Comparison of ENCODE assay signal across 24 cellular contexts in the genomic region with DNA sequence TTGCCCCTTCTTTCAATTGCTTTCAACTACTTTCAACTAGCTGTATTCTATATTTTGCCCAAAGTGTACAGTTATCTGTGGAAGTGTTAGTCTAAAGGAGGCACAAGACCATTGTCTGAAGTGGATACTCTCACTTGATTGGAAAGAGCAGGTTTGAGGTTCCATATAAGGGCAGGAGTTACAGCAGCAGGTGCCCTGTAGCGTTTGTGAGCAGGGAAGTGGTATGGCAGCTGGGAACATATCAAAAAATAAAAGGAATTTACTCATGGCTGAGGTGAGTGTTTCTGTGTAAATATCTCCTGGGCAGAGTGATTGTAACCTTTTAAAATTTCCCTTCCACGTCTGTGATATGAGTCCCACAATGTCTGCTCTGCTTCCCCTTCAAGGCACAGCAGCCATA. TPM values are rescaled to one million over a fixed set of nuclear protein-coding genes. Genes with fewer than 3 reads are reported as not detected.
DNase-seq lines count a peak whose midpoint lies in the region; ATAC-seq and TF ChIP-seq lines count a peak whose summit lies in the region.
"Had no signal": no experiment of that assay in that cellular context is flagged by ENCODE, and none has a peak within 500 bp of the region (broad histone marks: within the 10 kb centered on the region; RNA-seq: fewer than 3 reads in every experiment).

No MANE protein-coding gene starts in this region.

- intact Hi-C loops in Right ventricle myocardium inferior (cut with DNase I) (no loop called here), body of pancreas (cut with DNase I) (no loop called here)
- intact Hi-C loops in activated T-helper 2 cell treated with anti-CD3 and anti-CD28 coated beads, Interferon-gamma antibody, Interleukin-2, Interleukin-4, amounts not matched to agents 10 μg/mL and 5 μg/mL and 100 μg/mL, durations not matched to agents 14 hours and 24 hours and 36 hours (cut with micrococcal nuclease) = no loop called here

- H3K4me1 Mint-ChIP-seq in T-cell = no peaks in the 10 kb centered on the region
- H3K4me1 Mint-ChIP-seq in activated T-helper 2 cell treated with anti-CD3 and anti-CD28 coated beads, Interferon-gamma antibody, Interleukin-2, Interleukin-4, amounts not matched to agents 10 μg/mL and 5 μg/mL and 100 μg/mL, durations not matched to agents 14 hours and 24 hours and 36 hours (ENCODE audit: low read depth) = peaks cover 2% of the 10 kb centered on the region
- H3K4me1 Mint-ChIP-seq: T-helper 17 cell had no signal

- TF ChIP-seq CTCF in cardiac muscle cell (IDR thresholded peaks at IDR 0.05; ENCODE audit: low read depth, low read length) = no peak
- no peak for TF ChIP-seq CTCF in body of pancreas (IDR thresholded peaks at IDR 0.05)

- H3K36me3 ChIP-seq in cardiac muscle cell (no peaks in the 10 kb centered on the region), body of pancreas (replicated peaks in 1 of 2; ENCODE audit: insufficient read depth in 1 of 2, low read depth in 2 of 2) (no peaks in the 10 kb centered on the region)
- H3K36me3 ChIP-seq: ascending aorta, HAP-1, neural progenitor cell, Peyer's patch, sigmoid colon, upper lobe of left lung had no signal

- POLR2A ChIA-PET in T-cell (lab: Charles Lee) = no interaction called here

- ATAC-seq in Right ventricle myocardium inferior (no peak), body of pancreas (no peak), GM18519 (IDR thresholded peaks at IDR 0.05; ENCODE audit: low FRiP score, unreplicated experiment) (no peak), T-cell (replicated peaks in 1 of 4) (no peak)
- ATAC-seq: foreskin keratinocyte, T-helper 17 cell had no signal

- H3K27me3 Mint-ChIP-seq in T-cell = peaks cover 30 to 35% of the 10 kb centered on the region in 2 donors
- peaks cover 3% of the 10 kb centered on the region for H3K27me3 Mint-ChIP-seq in activated T-helper 2 cell treated with anti-CD3 and anti-CD28 coated beads, Interferon-gamma antibody, Interleukin-2, Interleukin-4, amounts not matched to agents 10 μg/mL and 5 μg/mL and 100 μg/mL, durations not matched to agents 14 hours and 24 hours and 36 hours (ENCODE audit: low read depth)

- H3K4me3 Mint-ChIP-seq in T-cell = no peak overlapping the region
- no peak overlapping the region for H3K4me3 Mint-ChIP-seq in activated T-helper 2 cell treated with anti-CD3 and anti-CD28 coated beads, Interferon-gamma antibody, Interleukin-2, Interleukin-4, amounts not matched to agents 10 μg/mL and 5 μg/mL and 100 μg/mL, durations not matched to agents 14 hours and 24 hours and 36 hours (ENCODE audit: low read depth)
- H3K4me3 Mint-ChIP-seq: neural progenitor cell, T-helper 17 cell had no signal

- H3K27ac Mint-ChIP-seq in T-cell = no peak overlapping the region
- H3K27ac Mint-ChIP-seq in activated T-helper 2 cell treated with anti-CD3 and anti-CD28 coated beads, Interferon-gamma antibody, Interleukin-2, Interleukin-4, amounts not matched to agents 10 μg/mL and 5 μg/mL and 100 μg/mL, durations not matched to agents 14 hours and 24 hours and 36 hours = no peak overlapping the region
- H3K27ac Mint-ChIP-seq: neural progenitor cell, T-helper 17 cell had no signal

- H3K9me3 ChIP-seq in cardiac muscle cell (ENCODE audit: low read depth) (no peaks in the 10 kb centered on the region), body of pancreas (no peaks in the 10 kb centered on the region)
- H3K9me3 ChIP-seq: ascending aorta, HAP-1, Peyer's patch, sigmoid colon, upper lobe of left lung had no signal

- H3K9me3 Mint-ChIP-seq in T-cell = peaks cover 0 to 2% (median 0%) of the 10 kb centered on the region in 3 donors
- no peaks in the 10 kb centered on the region for H3K9me3 Mint-ChIP-seq in activated T-helper 2 cell treated with anti-CD3 and anti-CD28 coated beads, Interferon-gamma antibody, Interleukin-2, Interleukin-4, amounts not matched to agents 10 μg/mL and 5 μg/mL and 100 μg/mL, durations not matched to agents 14 hours and 24 hours and 36 hours

- WGBS in body of pancreas, 2 donors = 42 to 59% methylated on average over 2 of the region's 2 CpGs

- H3K36me3 Mint-ChIP-seq in T-cell = no peaks in the 10 kb centered on the region
- no peaks in the 10 kb centered on the region for H3K36me3 Mint-ChIP-seq in activated T-helper 2 cell treated with anti-CD3 and anti-CD28 coated beads, Interferon-gamma antibody, Interleukin-2, Interleukin-4, amounts not matched to agents 10 μg/mL and 5 μg/mL and 100 μg/mL, durations not matched to agents 14 hours and 24 hours and 36 hours (ENCODE audit: low read depth)
- H3K36me3 Mint-ChIP-seq: neural progenitor cell had no signal

- no peak for TF ChIP-seq POLR2A in body of pancreas (IDR thresholded peaks at IDR 0.05)

- peak in 1 of 2 donors; percentile 45 for DNase-seq in cardiac muscle cell (ENCODE audit: low read depth in 1 of 2, low spot score in 1 of 2)
- no peak for DNase-seq in Right ventricle myocardium inferior (ENCODE audit: missing footprints)
- peak; percentile 37 for DNase-seq in NCI-H2081 treated with DMSO at 0.1 percent for 48 hours (lab: John Stamatoyannopoulos, UW)
- DNase-seq in SHP77 treated with DMSO at 0.1 percent for 48 hours (lab: John Stamatoyannopoulos, UW) = peak; percentile 62
- DNase-seq in body of pancreas = no peak
- DNase-seq in T-cell = no peak
- no peak for DNase-seq in activated T-helper 2 cell treated with anti-CD3 and anti-CD28 coated beads, Interferon-gamma antibody, Interleukin-2, Interleukin-4, amounts not matched to agents 10 μg/mL and 5 μg/mL and 100 μg/mL, durations not matched to agents 14 hours and 24 hours and 36 hours (ENCODE audit: low spot score)
- DNase-seq: activated CD4-positive, alpha-beta T cell treated with anti-CD3 and anti-CD28 coated beads for 4 hours; activated naive CD4-positive, alpha-beta T cell treated with anti-CD3 and anti-CD28 coated beads, Interleukin-2, amount 50 U/mL, for 16 hours; activated T-cell treated with anti-CD3 and anti-CD28 coated beads, Interleukin-2, amount 50 U/mL, for 48 hours; cerebellar nuclear complex; EL; foreskin keratinocyte; NCI-H1694 treated with DMSO at 0.1 percent for 48 hours; Peyer's patch; sigmoid colon; stimulated activated CD4-positive, alpha-beta T cell treated with anti-CD3 and anti-CD28 coated beads, Interleukin-15, amount 100 ng/mL, for 24 hours; T-helper 17 cell; upper lobe of left lung had no signal

- H3K4me1 ChIP-seq in cardiac muscle cell (ENCODE audit: low read depth) = peaks cover 21% of the 10 kb centered on the region
- no peaks in the 10 kb centered on the region for H3K4me1 ChIP-seq in body of pancreas
- H3K4me1 ChIP-seq: ascending aorta, foreskin keratinocyte, Peyer's patch, sigmoid colon, upper lobe of left lung had no signal

- CTCF ChIA-PET in T-cell (lab: Charles Lee) = interaction anchor here in 1 of 2 donors (0.6 kb wide), 1 partner anchor 13 kb away, joined by 3 read pairs; no protein-coding TSS in a partner anchor

- H3K4me3 ChIP-seq in cardiac muscle cell (no peak overlapping the region), body of pancreas (no peak overlapping the region)
- H3K4me3 ChIP-seq: ascending aorta, HAP-1, hepatocyte, neural progenitor cell, Peyer's patch, sigmoid colon, upper lobe of left lung had no signal

- H3K27me3 ChIP-seq in cardiac muscle cell (no peaks in the 10 kb centered on the region), body of pancreas (no peaks in the 10 kb centered on the region)
- H3K27me3 ChIP-seq: ascending aorta, hepatocyte, neural progenitor cell, Peyer's patch, sigmoid colon, upper lobe of left lung had no signal

- H3K27ac ChIP-seq in cardiac muscle cell (peak overlapping the region; percentile 18), body of pancreas (no peak overlapping the region)
- H3K27ac ChIP-seq: ascending aorta, foreskin keratinocyte, hepatocyte, neural progenitor cell, Peyer's patch, sigmoid colon, upper lobe of left lung had no signal

RNA-seq across cellular contexts. Expression of a gene that starts 38.5 kb away (rescaled TPM):
- 25.5 and 34.6 TPM in 2 replicates for total RNA-seq in cardiac muscle cell
- 14.3 and 15.9 TPM in 2 replicates for polyA plus RNA-seq in cardiac muscle cell
- total RNA-seq in Right ventricle myocardium inferior = 28.1 TPM
- total RNA-seq in body of pancreas = 10 to 100 TPM; 21.5 to 36.9 TPM
- total RNA-seq in T-cell = 10 to 100 TPM; 28.7 to 33.7 (median 31.3) TPM
- total RNA-seq in activated T-helper 2 cell treated with anti-CD3 and anti-CD28 coated beads, Interferon-gamma antibody, Interleukin-2, Interleukin-4, amounts not matched to agents 10 μg/mL and 5 μg/mL and 100 μg/mL, durations not matched to agents 14 hours and 24 hours and 36 hours = 32.8 and 36.1 TPM in 2 replicates

Comparison
In these comparisons a context has a peak if more than half of its experiments do, and no peak if none do; other contexts are left out.
1. DNase-seq: peak in NCI-H2081 treated with DMSO at 0.1 percent for 48 hours (single experiment) and SHP77 treated with DMSO at 0.1 percent for 48 hours (single experiment); none in Right ventricle myocardium inferior (single experiment), body of pancreas (0 of 4), T-cell (0 of 34) and activated T-helper 2 cell treated with anti-CD3 and anti-CD28 coated beads, Interferon-gamma antibody, Interleukin-2, Interleukin-4, amounts not matched to agents 10 μg/mL and 5 μg/mL and 100 μg/mL, durations not matched to agents 14 hours and 24 hours and 36 hours (single experiment).